In genomic region chr16:56933828-56934598, GRCh38 we compare ENCODE assay signal across 9 cellular contexts. TPM values are rescaled to one million over a fixed set of nuclear protein-coding genes. Genes with fewer than 3 reads are reported as not detected.
DNase-seq lines count a peak whose midpoint lies in the region; ATAC-seq and TF ChIP-seq lines count a peak whose summit lies in the region.
"Had no signal": no experiment of that assay in that cellular context is flagged by ENCODE, and none has a peak within 500 bp of the region (broad histone marks: within the 10 kb centered on the region; RNA-seq: fewer than 3 reads in every experiment).

No MANE protein-coding gene starts in this region.

- peak overlapping the region; percentile 78; the same call in 1 of the 2 replicates for H3K27ac ChIP-seq in Panc1 (ENCODE audit: low read length)

- peaks cover 19% of the 10 kb centered on the region for H3K4me1 Mint-ChIP-seq in progenitor cell of endocrine pancreas (ENCODE audit: low read depth)

- TSS peak; percentile 62 for BruUV-seq in Panc1 (replicated peaks; lab: Mats Ljungman, UMichigan)

- in situ Hi-C loops in Panc1 (cut with HindIII; ENCODE audit: low pct_unique_long_range_greater_than_20kb, low sequenced_read_pairs), result no loop called here

- ATAC-seq in Panc1 (no peak), GM19467 (IDR thresholded peaks at IDR 0.05; ENCODE audit: unreplicated experiment) (no peak)
- ATAC-seq: sciatic nerve had no signal

- H3K4me3 ChIP-seq in Panc1 (ENCODE audit: low read depth in 2 of 2, low read length in 2 of 2) (peak overlapping the region; percentile 91 to 95), epithelial cell of esophagus (ENCODE audit: low read length) (peak overlapping the region; percentile 97)

- H3K27me3 Mint-ChIP-seq in progenitor cell of endocrine pancreas, result no peaks in the 10 kb centered on the region

- H3K9me3 ChIP-seq in Panc1 (ENCODE audit: control insufficient read depth, insufficient read depth, low read depth, low read length), result no peaks in the 10 kb centered on the region

- peak overlapping the region; percentile 15 for H3K27ac Mint-ChIP-seq in progenitor cell of endocrine pancreas

- H3K4me1 ChIP-seq in Panc1 (ENCODE audit: control insufficient read depth, insufficient read depth, low read length), result peaks cover 4% of the 10 kb centered on the region

- TF ChIP-seq CTCF in Panc1 (IDR thresholded peaks at IDR 0.05), result no peak
- no peak for TF ChIP-seq CTCF in epithelial cell of esophagus (IDR thresholded peaks at IDR 0.05; ENCODE audit: insufficient read depth, low read depth, low read length, missing control alignments)
- no peak for TF ChIP-seq CTCF in progenitor cell of endocrine pancreas (IDR thresholded peaks at IDR 0.05; ENCODE audit: unreplicated experiment)

- POLR2A ChIA-PET in Panc1 (lab: Charles Lee), result interaction anchor here (0.6 kb wide), 1 partner anchor 162 kb away, joined by 3 read pairs; no protein-coding TSS in a partner anchor

- H3K36me3 Mint-ChIP-seq in progenitor cell of endocrine pancreas (ENCODE audit: insufficient read depth), result peaks cover 24% of the 10 kb centered on the region

- no peaks in the 10 kb centered on the region for H3K9me3 Mint-ChIP-seq in progenitor cell of endocrine pancreas (ENCODE audit: low read depth)

- intact Hi-C loops in Panc1 (cut with micrococcal nuclease; ENCODE audit: unreplicated experiment), result loop anchor here (10.0 kb wide), 1 partner anchor 59 kb away; no protein-coding TSS in a partner anchor

- H3K27me3 ChIP-seq in Panc1 (ENCODE audit: control insufficient read depth, insufficient read depth, low read length), result no peaks in the 10 kb centered on the region

- CTCF ChIA-PET in Panc1 (lab: Charles Lee), result no interaction called here

- peak overlapping the region; percentile 95 for H3K4me3 Mint-ChIP-seq in progenitor cell of endocrine pancreas (ENCODE audit: low read depth)

- peak; percentile 0 for DNase-seq in DMS 273 treated with DMSO at 0.1 percent for 48 hours (lab: John Stamatoyannopoulos, UW)
- DNase-seq in Panc1 (ENCODE audit: low read depth, low spot score), result no peak
- no peak for DNase-seq in epithelial cell of esophagus (ENCODE audit: low read depth)
- DNase-seq in progenitor cell of endocrine pancreas (ENCODE audit: low spot score, unreplicated experiment), result no peak
- no peak for DNase-seq in middle frontal gyrus (ENCODE audit: extremely low spot score, low spot score)
- DNase-seq in stimulated activated CD4-positive, alpha-beta T cell treated with anti-CD3 and anti-CD28 coated beads, Interleukin-4, amount 100 ng/mL, for 24 hours, result no peak
- no peak for DNase-seq in mesenteric fat pad (ENCODE audit: low spot score)

- H3K36me3 ChIP-seq in Panc1 (ENCODE audit: control insufficient read depth, insufficient read depth, low read length), result peaks cover 28% of the 10 kb centered on the region

RNA-seq across cellular contexts. Expression of gene HERPUD1, which starts 2.1 kb away (rescaled TPM):
- total RNA-seq in Panc1 (2021; ENCODE audit: unreplicated experiment) (45.2 TPM), progenitor cell of endocrine pancreas (70.0 and 85.9 TPM in 2 replicates), mesenteric fat pad (186 TPM)
- 32.4 TPM for polyA plus RNA-seq in Panc1 (2012; ENCODE audit: insufficient read length)

RNA-seq across cellular contexts. Expression of gene CETP, which starts 27.7 kb away (rescaled TPM):
- total RNA-seq in Panc1 (2021; ENCODE audit: unreplicated experiment) (not detected), progenitor cell of endocrine pancreas (not detected in 2 replicates), mesenteric fat pad (6.4 TPM)
- not detected for polyA plus RNA-seq in Panc1 (2012; ENCODE audit: insufficient read length)

RNA-seq across cellular contexts. Expression of gene NLRC5, which starts 55.3 kb away (rescaled TPM):
- 8.8 TPM for total RNA-seq in Panc1 (2021; ENCODE audit: unreplicated experiment)
- 3.6 TPM for polyA plus RNA-seq in Panc1 (2012; ENCODE audit: insufficient read length)
- total RNA-seq in progenitor cell of endocrine pancreas, result not detected in 2 replicates
- total RNA-seq in mesenteric fat pad, result 63.9 TPM
